25 cellular contexts compared by ENCODE assay signal in genomic region chr1:78586572-78586971, GRCh38. TPM values are rescaled to one million over a fixed set of nuclear protein-coding genes. Genes with fewer than 3 reads are reported as not detected.
DNase-seq lines count a peak whose midpoint lies in the region; ATAC-seq and TF ChIP-seq lines count a peak whose summit lies in the region.
"Had no signal": no experiment of that assay in that cellular context is flagged by ENCODE, and none has a peak within 500 bp of the region (broad histone marks: within the 10 kb centered on the region; RNA-seq: fewer than 3 reads in every experiment).

No MANE protein-coding gene starts in this region.

- H3K4me3 Mint-ChIP-seq in HFFc6: peak overlapping the region; percentile 16; the same call in 1 of the 2 replicates
- H3K4me3 Mint-ChIP-seq: activated CD4-positive, alpha-beta T cell treated with anti-CD3 and anti-CD28 coated beads, Interleukin-2, amount 10 ng/mL, durations not matched to agents 7 days and 5 days; effector memory CD8-positive, alpha-beta T cell; nephron progenitor cell had no signal

- H3K4me1 Mint-ChIP-seq in HFFc6 (ENCODE audit: low read depth): peaks cover 25% of the 10 kb centered on the region
- H3K4me1 Mint-ChIP-seq: activated CD4-positive, alpha-beta T cell treated with anti-CD3 and anti-CD28 coated beads, Interleukin-2, amount 10 ng/mL, durations not matched to agents 7 days and 5 days; nephron progenitor cell had no signal

- no peaks in the 10 kb centered on the region for H3K9me3 Mint-ChIP-seq in HFFc6
- H3K9me3 Mint-ChIP-seq: activated CD4-positive, alpha-beta T cell treated with anti-CD3 and anti-CD28 coated beads, Interleukin-2, amount 10 ng/mL, durations not matched to agents 7 days and 5 days; effector memory CD8-positive, alpha-beta T cell; nephron progenitor cell had no signal

- in situ Hi-C loops in ACHN (cut with HindIII; ENCODE audit: low pct_ligation_motif_present, low pct_unique_long_range_greater_than_20kb, low sequenced_read_pairs): no loop called here

- no peaks in the 10 kb centered on the region for H3K27me3 Mint-ChIP-seq in HFFc6 (ENCODE audit: insufficient read depth)

- ATAC-seq in GM19023 (IDR thresholded peaks at IDR 0.05; ENCODE audit: unreplicated experiment): no peak
- ATAC-seq: effector memory CD8-positive, alpha-beta T cell; left colon; Right ventricle myocardium inferior; upper lobe of right lung had no signal

- H3K27ac Mint-ChIP-seq in HFFc6: no peak overlapping the region
- H3K27ac Mint-ChIP-seq: activated CD4-positive, alpha-beta T cell treated with anti-CD3 and anti-CD28 coated beads, Interleukin-2, amount 10 ng/mL, durations not matched to agents 7 days and 5 days; effector memory CD8-positive, alpha-beta T cell; nephron progenitor cell had no signal

- TF ChIP-seq CTCF in HFFc6 (IDR thresholded peaks at IDR 0.05) (no peak), foreskin fibroblast (IDR thresholded peaks at IDR 0.05; ENCODE audit: low read depth, low read length) (no peak)

- no peak overlapping the region for H3K4me3 ChIP-seq in foreskin fibroblast (ENCODE audit: low read depth in 1 of 2, low read length in 2 of 2)
- H3K4me3 ChIP-seq: adrenal gland, upper lobe of right lung had no signal

- DNase-seq in ACHN (peak; percentile 12), HFFc6 (peak; percentile 43), astrocyte of the hippocampus (ENCODE audit: low read depth, low spot score) (peak; percentile 15), foreskin fibroblast (peak; percentile 29 to 39), DMS114 treated with DMSO at 0.1 percent for 48 hours (lab: John Stamatoyannopoulos, UW; ENCODE audit: unreplicated experiment) (no peak), DMS53 treated with DMSO at 0.1 percent for 48 hours (lab: John Stamatoyannopoulos, UW; ENCODE audit: unreplicated experiment) (no peak), GM19240 (ENCODE audit: insufficient read length, low spot score) (no peak)
- DNase-seq: 8988T; activated CD4-positive, alpha-beta T cell treated with anti-CD3 and anti-CD28 coated beads, Interleukin-2, amount 10 ng/mL, durations not matched to agents 7 days and 5 days; activated CD8-positive, alpha-beta memory T cell treated with anti-CD3 and anti-CD28 coated beads, Interleukin-2, amount 50 U/mL, for 4 hours; activated effector memory CD4-positive, alpha-beta T cell treated with anti-CD3 and anti-CD28 coated beads, Interleukin-2, amount 50 U/mL, for 16 hours; adrenal gland; effector memory CD8-positive, alpha-beta T cell; KG1; left colon; midbrain; NCI-H1048; NCI-H2081 treated with DMSO at 0.1 percent for 48 hours; NCI-H510A; nephron progenitor cell; small intestine; stimulated activated CD4-positive, alpha-beta T cell treated with anti-CD3 and anti-CD28 coated beads, Interleukin-2, amount 100 ng/mL, for 48 hours; upper lobe of right lung had no signal

- no peaks in the 10 kb centered on the region for H3K36me3 Mint-ChIP-seq in HFFc6 (ENCODE audit: low read depth)

RNA-seq across cellular contexts. Expression of gene IFI44L, which starts 33.7 kb away (rescaled TPM):
- total RNA-seq in HFFc6 (2021; fragmentation: NEBNext Ultra II Directional; extraction: Animal tissue kit (Norgen Biotek cat#: 25700)): under 1 TPM; 0.18 to 0.52 (median 0.34) TPM

Comparison
In these comparisons a context has a peak if more than half of its experiments do, and no peak if none do; other contexts are left out.
1. DNase-seq: peak in ACHN (single experiment), HFFc6 (single experiment), astrocyte of the hippocampus (single experiment) and foreskin fibroblast (2 of 2); none in DMS114 treated with DMSO at 0.1 percent for 48 hours (single experiment), DMS53 treated with DMSO at 0.1 percent for 48 hours (single experiment) and GM19240 (single experiment).